1 cellular context compared by ENCODE assay signal in genomic region chr11:65113839-65114238, GRCh38.
TF ChIP-seq lines count a peak whose summit lies in the region.

No MANE protein-coding gene starts in this region.

TF ChIP-seq in WTC11, 78 proteins besides CTCF, POLR2A, EP300 and RAD21 (continued from another document):
- TF ChIP-seq STAT6 (CRISPR knock-in tag; conservative IDR thresholded peaks at IDR 0.05; ENCODE audit: low read depth), result no peak
- no peak for TF ChIP-seq ESRRA (CRISPR knock-in tag; IDR thresholded peaks at IDR 0.05; ENCODE audit: borderline replicate concordance)
- TF ChIP-seq ZSCAN18 (CRISPR knock-in tag; IDR thresholded peaks at IDR 0.05), result no peak
- TF ChIP-seq ZBTB21 (CRISPR knock-in tag; IDR thresholded peaks at IDR 0.05; ENCODE audit: borderline replicate concordance), result no peak
